In genomic region chr4:119139822-119140252, GRCh38 we compare ENCODE assay signal across 1 cellular context.
TF ChIP-seq lines count a peak whose summit lies in the region.

No MANE protein-coding gene starts in this region.

TF ChIP-seq in K562, 482 proteins besides CTCF, POLR2A, EP300 and RAD21:
- no peak for TF ChIP-seq MIER1 (IDR thresholded peaks at IDR 0.05; ENCODE audit: low read depth)
- 0 out of 2 replicates have a peak, but pooled peaks have one; percentile 7 for TF ChIP-seq ZNF316 (IDR thresholded peaks at IDR 0.05)
